Comparison of ENCODE assay signal across 30 cellular contexts in the genomic region with DNA sequence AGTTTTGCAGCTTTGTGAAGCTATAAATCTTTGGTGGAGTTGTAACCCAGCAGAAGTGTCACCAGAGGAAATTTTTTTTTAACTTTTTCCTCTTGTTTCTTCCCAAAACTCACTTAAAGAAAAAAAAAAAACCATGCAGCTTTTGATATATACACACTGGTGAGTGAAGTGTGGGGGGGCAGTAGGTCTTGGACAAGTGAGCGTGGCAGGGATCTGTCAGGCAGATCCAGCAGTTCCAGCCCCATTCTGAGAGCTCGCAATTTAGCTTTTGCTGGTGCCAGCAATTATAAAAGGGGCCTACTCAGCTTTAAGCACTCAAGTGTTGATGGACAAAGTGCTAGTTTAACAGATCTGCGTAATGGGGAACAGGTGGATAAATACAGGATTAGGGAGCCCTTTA.
A peak's percentile ranks its signal among the peaks of the same experiment; 100 is the strongest.
DNase-seq lines count a peak whose midpoint lies in the region; ATAC-seq and TF ChIP-seq lines count a peak whose summit lies in the region.
"Had no signal": no experiment of that assay in that cellular context is flagged by ENCODE, and none has a peak within 500 bp of the region (broad histone marks: within the 10 kb centered on the region; RNA-seq: fewer than 3 reads in every experiment).

No MANE protein-coding gene starts in this region.

- no peak for TF ChIP-seq CTCF in MCF 10A (IDR thresholded peaks at IDR 0.05; ENCODE audit: unreplicated experiment)
- no peak for TF ChIP-seq CTCF in uterus (IDR thresholded peaks at IDR 0.05)

- H3K36me3 Mint-ChIP-seq in MCF 10A (ENCODE audit: insufficient read depth, unreplicated experiment): no peaks in the 10 kb centered on the region
- H3K36me3 Mint-ChIP-seq: CD4-positive, alpha-beta memory T cell; natural killer cell had no signal

- H3K9me3 Mint-ChIP-seq in MCF 10A (ENCODE audit: unreplicated experiment): peaks cover 23% of the 10 kb centered on the region
- H3K9me3 Mint-ChIP-seq: natural killer cell had no signal

- H3K27me3 ChIP-seq in SJCRH30: no peaks in the 10 kb centered on the region
- no peaks in the 10 kb centered on the region for H3K27me3 ChIP-seq in uterus
- H3K27me3 ChIP-seq: cardiac muscle cell, tibial nerve had no signal

- H3K4me3 ChIP-seq in SJCRH30 (no peak overlapping the region), uterus (no peak overlapping the region)
- H3K4me3 ChIP-seq: cardiac muscle cell, GM12878, mucosa of descending colon, tibial nerve had no signal

- H3K36me3 ChIP-seq in SJCRH30 (no peaks in the 10 kb centered on the region), uterus (no peaks in the 10 kb centered on the region)
- H3K36me3 ChIP-seq: cardiac muscle cell, tibial nerve had no signal

- H3K27me3 Mint-ChIP-seq in MCF 10A (ENCODE audit: insufficient read depth, unreplicated experiment): no peaks in the 10 kb centered on the region
- H3K27me3 Mint-ChIP-seq: B cell had no signal

- POLR2A ChIA-PET in MCF 10A (lab: Yijun Ruan, JAX): no interaction called here

- H3K9me3 ChIP-seq in SJCRH30 (replicated peaks) (no peaks in the 10 kb centered on the region), uterus (no peaks in the 10 kb centered on the region)
- H3K9me3 ChIP-seq: mucosa of descending colon, tibial nerve had no signal

- CTCF ChIA-PET in MCF 10A (lab: Yijun Ruan, JAX): interaction anchor here (0.6 kb wide), 1 partner anchor 8 kb away, joined by 5 read pairs; no protein-coding TSS in a partner anchor

- no peak for TF ChIP-seq POLR2A in erythroblast (IDR thresholded peaks at IDR 0.05; ENCODE audit: low read length)
- no peak for TF ChIP-seq POLR2A in uterus (IDR thresholded peaks at IDR 0.05)

- no peak overlapping the region for H3K27ac ChIP-seq in SJCRH30
- H3K27ac ChIP-seq in uterus: no peak overlapping the region
- H3K27ac ChIP-seq: cardiac muscle cell, KMS-11, RWPE1, tibial nerve had no signal

- H3K27ac Mint-ChIP-seq in MCF 10A (ENCODE audit: low read depth, unreplicated experiment): no peak overlapping the region
- H3K27ac Mint-ChIP-seq: B cell; CD4-positive, alpha-beta memory T cell; natural killer cell had no signal

- no peak overlapping the region for H3K4me3 Mint-ChIP-seq in MCF 10A (ENCODE audit: unreplicated experiment)
- H3K4me3 Mint-ChIP-seq: B cell; CD4-positive, alpha-beta memory T cell; natural killer cell had no signal

- no TSS peak for BruUV-seq in MCF 10A (replicated peaks; lab: Mats Ljungman, UMichigan)

- intact Hi-C loops in MCF 10A (cut with micrococcal nuclease) (no loop called here), uterus (cut with DNase I; ENCODE audit: low total_unique reads) (no loop called here)

- H3K4me1 Mint-ChIP-seq in MCF 10A (ENCODE audit: insufficient read depth, unreplicated experiment): no peaks in the 10 kb centered on the region
- H3K4me1 Mint-ChIP-seq: B cell; CD4-positive, alpha-beta memory T cell; natural killer cell had no signal

- peak; percentile 63 for DNase-seq in DMS79 (lab: John Stamatoyannopoulos, UW)
- peak in 2 of 3 experiments; percentile 65 to 92 for DNase-seq in NCI-H1417 (lab: John Stamatoyannopoulos, UW)
- DNase-seq in NCI-H446 (lab: John Stamatoyannopoulos, UW): peak; percentile 36 to 71
- peak; percentile 12 to 58 for DNase-seq in SJCRH30
- DNase-seq in MCF 10A (ENCODE audit: unreplicated experiment): no peak
- DNase-seq in erythroblast (lab: John Stamatoyannopoulos, UW): no peak
- DNase-seq in uterus: no peak
- DNase-seq: ACHN; activated CD4-positive, alpha-beta T cell treated with anti-CD3 and anti-CD28 coated beads, Interleukin-2, amount 50 U/mL, for 48 hours; activated gamma-delta T cell treated with Interleukin-2 at 50 U/mL for 16 hours; activated T-cell treated with anti-CD3 and anti-CD28 coated beads, Interleukin-2, amount 50 U/mL, for 48 hours; CD4-positive, alpha-beta memory T cell; effector CD8-positive, alpha-beta T cell; HCEC 1CT; hypothalamus; mammary epithelial cell; mucosa of descending colon; natural killer cell; NCI-H1930; NCI-H526; stimulated activated CD4-positive, alpha-beta T cell treated with anti-CD3 and anti-CD28 coated beads, Interleukin-15, amount 100 ng/mL, for 24 hours; stimulated activated CD4-positive, alpha-beta T cell treated with anti-CD3 and anti-CD28 coated beads, Interleukin-4, amount 100 ng/mL, for 4 hours had no signal

- H3K4me1 ChIP-seq in SJCRH30 (peaks cover 12% of the 10 kb centered on the region; the same call in 1 of the 2 replicates), uterus (no peaks in the 10 kb centered on the region)
- H3K4me1 ChIP-seq: tibial nerve had no signal

- ATAC-seq in GM19324 (IDR thresholded peaks at IDR 0.05; ENCODE audit: low FRiP score, unreplicated experiment): no peak
- ATAC-seq: activated CD4-positive, CD25-positive, alpha-beta regulatory T cell treated with anti-CD3 and anti-CD28 coated beads, Interleukin-2, amount 50 U/mL, for 24 hours; GM12878; mucosa of descending colon; natural killer cell had no signal

Comparison
In these comparisons a context has a peak if more than half of its experiments do, and no peak if none do; other contexts are left out.
1. DNase-seq: peak in DMS79 (single experiment), NCI-H1417 (2 of 3), NCI-H446 (2 of 2) and SJCRH30 (2 of 2); none in MCF 10A (single experiment), erythroblast (0 of 2) and uterus (0 of 2).